Comparison of ENCODE assay signal across 8 cellular contexts in the genomic region with DNA sequence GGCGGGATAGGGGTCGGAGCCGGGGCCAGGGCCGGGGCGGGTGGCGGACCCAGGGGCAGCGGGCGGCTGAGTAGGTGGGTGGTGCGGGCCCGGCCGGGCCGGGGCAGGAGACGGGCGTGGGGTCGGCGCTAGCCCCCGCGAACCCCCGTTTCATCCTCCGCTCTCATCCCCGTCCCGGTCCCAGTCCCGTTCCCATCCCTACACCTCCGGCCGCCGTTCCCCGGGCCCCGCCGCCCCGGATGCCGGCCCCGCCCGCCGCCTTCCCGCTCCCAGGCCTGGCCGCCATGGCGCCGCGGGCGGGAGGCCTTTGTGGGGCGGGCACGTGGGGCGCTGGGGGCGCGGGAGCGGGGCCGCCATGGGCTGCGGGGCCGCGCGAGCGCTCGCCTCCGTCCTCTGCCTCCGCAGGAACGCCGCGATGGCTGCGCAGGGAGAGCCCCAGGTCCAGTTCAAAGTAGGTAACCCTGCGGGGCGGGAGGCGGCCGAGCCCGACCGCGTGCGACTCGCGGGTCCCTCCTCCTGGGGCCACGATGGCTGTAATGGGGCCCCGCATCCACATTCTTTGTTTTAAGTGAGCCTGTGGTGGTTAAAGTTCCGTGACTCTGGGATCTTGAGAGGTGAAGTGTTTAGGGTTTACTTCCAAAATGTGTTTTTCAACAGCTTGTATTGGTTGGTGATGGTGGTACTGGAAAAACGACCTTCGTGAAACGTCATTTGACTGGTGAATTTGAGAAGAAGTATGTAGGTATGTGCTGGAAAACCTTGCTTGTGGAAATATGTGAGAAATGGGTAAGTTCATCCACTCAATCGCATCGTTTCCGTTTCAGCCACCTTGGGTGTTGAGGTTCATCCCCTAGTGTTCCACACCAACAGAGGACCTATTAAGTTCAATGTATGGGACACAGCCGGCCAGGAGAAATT. TPM values are rescaled to one million over a fixed set of nuclear protein-coding genes. Genes with fewer than 3 reads are reported as not detected.
A peak's percentile ranks its signal among the peaks of the same experiment; 100 is the strongest.
DNase-seq lines count a peak whose midpoint lies in the region; ATAC-seq and TF ChIP-seq lines count a peak whose summit lies in the region.

No MANE protein-coding gene starts in this region.

- ATAC-seq in GM21723 (IDR thresholded peaks at IDR 0.05; ENCODE audit: unreplicated experiment) = peak; percentile 36

- no peaks in the 10 kb centered on the region for H3K27me3 ChIP-seq in GM06990 (replicated peaks; ENCODE audit: control insufficient read depth, insufficient read depth, low read length)
- H3K27me3 ChIP-seq in muscle layer of duodenum (ENCODE audit: low read depth, low read length) = no peaks in the 10 kb centered on the region
- H3K27me3 ChIP-seq in testis = no peaks in the 10 kb centered on the region

- DNase-seq in GM06990 (ENCODE audit: extremely low read depth, insufficient read length) (peak; percentile 71), activated T-cell treated with anti-CD3 and anti-CD28 coated beads for 24 hours (ENCODE audit: low read depth) (peak; percentile 27), epithelial cell of proximal tubule (ENCODE audit: low read depth) (no peak), testis (peak; percentile 60), COR-L47 (lab: John Stamatoyannopoulos, UW) (no peak)

- TF ChIP-seq CTCF in GM06990 (IDR thresholded peaks at IDR 0.05; ENCODE audit: insufficient read depth, low read length, poor library complexity, severe bottlenecking) (no peak), epithelial cell of proximal tubule (conservative IDR thresholded peaks at IDR 0.05; ENCODE audit: low read depth, low read length) (no peak), testis (IDR thresholded peaks at IDR 0.05) (no peak)

- 1 to 5% methylated on average over 20 to 77 of the region's 79 CpGs for WGBS in testis, 2 donors

- peak overlapping the region; percentile 88 for H3K27ac ChIP-seq in KOPT-K1 (ENCODE audit: low read depth, low read length, poor library complexity, severe bottlenecking)
- H3K27ac ChIP-seq in muscle layer of duodenum (ENCODE audit: low read length) = peak overlapping the region; percentile 37
- peak overlapping the region; percentile 81 to 96 for H3K27ac ChIP-seq in testis

- H3K36me3 ChIP-seq in GM06990 (ENCODE audit: control insufficient read depth, insufficient read depth, low read length) = peaks cover 9% of the 10 kb centered on the region
- peaks cover 50% of the 10 kb centered on the region for H3K36me3 ChIP-seq in KOPT-K1 (ENCODE audit: insufficient read depth, low read length)
- peaks cover 27 to 30% of the 10 kb centered on the region in 2 donors for H3K36me3 ChIP-seq in muscle layer of duodenum (ENCODE audit: control insufficient read depth in 1 of 2, insufficient read depth in 2 of 2, low read length in 2 of 2)
- no peaks in the 10 kb centered on the region for H3K36me3 ChIP-seq in testis (ENCODE audit: low read depth, missing control alignments)

- intact Hi-C loops in testis (cut with DNase I; ENCODE audit: low total_unique reads) = no loop called here

- H3K9me3 ChIP-seq in KOPT-K1 (ENCODE audit: insufficient read depth, low read length, poor library complexity, severe bottlenecking) (no peaks in the 10 kb centered on the region), muscle layer of duodenum (ENCODE audit: control insufficient read depth in 1 of 2, low read length in 2 of 2) (no peaks in the 10 kb centered on the region), testis (no peaks in the 10 kb centered on the region)

- H3K4me3 ChIP-seq in GM06990 (replicated peaks; ENCODE audit: low read depth, low read length) (peak overlapping the region; percentile 93), epithelial cell of proximal tubule (ENCODE audit: low read depth, low read length) (peak overlapping the region; percentile 71), muscle layer of duodenum (ENCODE audit: low read depth in 1 of 2, low read length in 2 of 2) (peak overlapping the region; percentile 83 to 85), testis (peak overlapping the region; percentile 67 to 95)

- peaks cover 0 to 13% of the 10 kb centered on the region in 2 donors for H3K4me1 ChIP-seq in muscle layer of duodenum (ENCODE audit: control insufficient read depth in 1 of 2, insufficient read depth in 2 of 2, low read length in 2 of 2)
- H3K4me1 ChIP-seq in testis = peaks cover 9% of the 10 kb centered on the region

- TF ChIP-seq POLR2A in testis (IDR thresholded peaks at IDR 0.05) = no peak

RNA-seq across cellular contexts. Expression of gene RAN, which starts 0.6 kb away (rescaled TPM):
- total RNA-seq in epithelial cell of proximal tubule = 614 and 901 TPM in 2 replicates
- 100 to 1,000 TPM; 289 to 304 TPM for total RNA-seq in testis
- 966 TPM for polyA plus RNA-seq in testis (ENCODE audit: insufficient read depth, low read depth, low replicate concordance)

RNA-seq across cellular contexts. Expression of gene STX2, which starts 33.4 kb away (rescaled TPM):
- total RNA-seq in epithelial cell of proximal tubule (30.8 and 35.8 TPM in 2 replicates), testis (10 to 100 TPM; 27.3 to 33.5 TPM)
- 39.5 TPM for polyA plus RNA-seq in testis (ENCODE audit: insufficient read depth, low read depth, low replicate concordance)

Comparison
In these comparisons a context has a peak if more than half of its experiments do, and no peak if none do; other contexts are left out.
1. DNase-seq: peak in GM06990 (single experiment), activated T-cell treated with anti-CD3 and anti-CD28 coated beads for 24 hours (single experiment) and testis (single experiment); none in epithelial cell of proximal tubule (single experiment) and COR-L47 (single experiment).
2. H3K27ac ChIP-seq: peak in every context shown above with its lines; median percentile 88 in testis; 88 in KOPT-K1; 37 in muscle layer of duodenum.
3. Peak in every context shown above with its lines, with median percentiles within 50 percentile points of each other: H3K4me3 ChIP-seq.